In genomic region chr16:27269300-27270150, GRCh38 we compare ENCODE assay signal across 8 cellular contexts. TPM values are rescaled to one million over a fixed set of nuclear protein-coding genes. Genes with fewer than 3 reads are reported as not detected.
DNase-seq lines count a peak whose midpoint lies in the region; ATAC-seq and TF ChIP-seq lines count a peak whose summit lies in the region.

No MANE protein-coding gene starts in this region.

- H3K36me3 ChIP-seq in DOHH2 (ENCODE audit: control insufficient read depth, low read length) (peaks cover 2% of the 10 kb centered on the region; the same call in 1 of the 2 replicates), rectal smooth muscle tissue (ENCODE audit: control insufficient read depth, insufficient read depth, low read length) (no peaks in the 10 kb centered on the region)

- H3K9me2 ChIP-seq in DOHH2 (replicated peaks; ENCODE audit: control insufficient read depth, low read length), result no peaks in the 10 kb centered on the region

- TF ChIP-seq CTCF in DOHH2 (IDR thresholded peaks at IDR 0.05; ENCODE audit: low read depth, low read length, poor library complexity, severe bottlenecking), result no peak
- no peak for TF ChIP-seq CTCF in RWPE1 (conservative IDR thresholded peaks at IDR 0.05; ENCODE audit: low read depth)
- TF ChIP-seq CTCF in epithelial cell of proximal tubule (conservative IDR thresholded peaks at IDR 0.05; ENCODE audit: low read depth, low read length), result no peak

- no peaks in the 10 kb centered on the region for H3K9me3 ChIP-seq in DOHH2 (ENCODE audit: control insufficient read depth, insufficient read depth, low read length)

- CTCF ChIA-PET in RWPE1 (lab: Yijun Ruan, JAX), result no interaction called here

- H3K4me1 ChIP-seq in DOHH2 (ENCODE audit: control insufficient read depth, low read length), result peaks cover 90% of the 10 kb centered on the region
- H3K4me1 ChIP-seq in rectal smooth muscle tissue (ENCODE audit: control insufficient read depth, insufficient read depth, low read length), result no peaks in the 10 kb centered on the region

- no peak overlapping the region for H3K9ac ChIP-seq in rectal smooth muscle tissue (ENCODE audit: low read length)

- H3F3A ChIP-seq in DOHH2 (ENCODE audit: control insufficient read depth, insufficient read depth), result peaks cover 43% of the 10 kb centered on the region

- peak overlapping the region; percentile 87 for H3K4me2 ChIP-seq in DOHH2 (ENCODE audit: low read length)

- H3K27me3 ChIP-seq in DOHH2 (ENCODE audit: control insufficient read depth, low read length) (no peaks in the 10 kb centered on the region), rectal smooth muscle tissue (ENCODE audit: control insufficient read depth, insufficient read depth, low read length) (no peaks in the 10 kb centered on the region)

- POLR2A ChIA-PET in RWPE1 (lab: Yijun Ruan, JAX; ENCODE audit: low non-redundant PET), result no interaction called here

- peaks cover 34% of the 10 kb centered on the region for H3K79me2 ChIP-seq in DOHH2 (ENCODE audit: control insufficient read depth, low read length)

- no peaks in the 10 kb centered on the region for H4K20me1 ChIP-seq in DOHH2 (ENCODE audit: control insufficient read depth, insufficient read depth, low read depth, low read length)

- H3K27ac ChIP-seq in DOHH2 (ENCODE audit: low read depth, low read length) (peak overlapping the region; percentile 80), RWPE1 (peak overlapping the region; percentile 69), rectal smooth muscle tissue (ENCODE audit: low read depth, low read length) (no peak overlapping the region)

- H3K4me3 ChIP-seq in DOHH2 (ENCODE audit: low read length), result peak overlapping the region; percentile 83
- H3K4me3 ChIP-seq in epithelial cell of proximal tubule (ENCODE audit: low read depth, low read length), result peak overlapping the region; percentile 96
- H3K4me3 ChIP-seq in rectal smooth muscle tissue (ENCODE audit: low read length), result peak overlapping the region; percentile 81

- no peak for ATAC-seq in HG03571 (IDR thresholded peaks at IDR 0.05; ENCODE audit: unreplicated experiment)

- DNase-seq in RWPE1 (ENCODE audit: low spot score) (no peak), epithelial cell of proximal tubule (ENCODE audit: low read depth) (no peak), DMS114 treated with DMSO at 0.1 percent for 48 hours (lab: John Stamatoyannopoulos, UW; ENCODE audit: unreplicated experiment) (no peak), UCSD-AML1 (lab: John Stamatoyannopoulos, UW; ENCODE audit: unreplicated experiment) (no peak), NCI-H1436 treated with DMSO at 0.1 percent for 48 hours (lab: John Stamatoyannopoulos, UW) (no peak)

RNA-seq across cellular contexts. Expression of gene NSMCE1, which starts 1.0 kb away (rescaled TPM):
- 67.1 and 86.3 TPM in 2 replicates for total RNA-seq in epithelial cell of proximal tubule

RNA-seq across cellular contexts. Expression of gene IL4R, which starts 44.2 kb away (rescaled TPM):
- total RNA-seq in epithelial cell of proximal tubule, result 33.7 and 36.8 TPM in 2 replicates
